ENCODE assay signal across 8 cellular contexts in the genomic region with DNA sequence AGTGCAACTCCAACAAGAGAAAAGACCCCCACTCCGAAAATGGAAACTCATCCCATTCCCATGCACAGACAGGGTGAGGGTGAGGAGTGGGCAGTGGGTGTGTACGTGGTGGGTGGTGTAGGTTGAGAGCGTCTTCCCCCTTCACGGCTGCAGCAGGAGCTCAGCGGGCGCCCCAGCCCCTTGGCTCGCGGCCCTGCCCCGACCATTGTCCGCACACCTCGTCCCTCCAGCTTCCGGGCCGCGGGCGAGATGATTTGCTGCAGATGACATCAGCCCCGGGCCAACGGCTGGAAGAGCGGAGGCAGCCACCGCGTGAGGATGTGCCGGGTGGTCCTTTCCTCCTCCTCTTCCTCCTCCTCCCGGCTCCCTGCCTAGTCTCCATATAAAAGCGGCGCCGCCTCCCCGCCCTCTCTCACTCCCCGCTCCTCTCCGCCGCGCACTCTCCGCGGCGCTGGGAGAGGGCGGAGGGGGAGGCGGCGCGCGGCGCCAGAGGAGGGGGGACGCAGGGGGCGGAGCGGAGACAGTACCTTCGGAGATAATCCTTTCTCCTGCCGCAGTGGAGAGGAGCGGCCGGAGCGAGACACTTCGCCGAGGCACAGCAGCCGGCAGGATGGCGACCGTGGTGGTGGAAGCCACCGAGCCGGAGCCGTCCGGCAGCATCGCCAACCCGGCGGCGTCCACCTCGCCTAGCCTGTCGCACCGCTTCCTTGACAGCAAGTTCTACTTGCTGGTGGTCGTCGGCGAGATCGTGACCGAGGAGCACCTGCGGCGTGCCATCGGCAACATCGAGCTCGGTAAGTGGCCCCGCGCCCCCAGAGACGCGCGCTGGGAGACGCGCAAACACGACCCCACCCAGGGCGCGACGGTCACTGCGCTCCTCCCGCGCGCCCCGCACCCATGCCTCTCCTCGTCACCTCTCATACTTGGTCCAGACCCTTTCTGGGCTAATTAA. TPM values are rescaled to one million over a fixed set of nuclear protein-coding genes. Genes with fewer than 3 reads are reported as not detected.
DNase-seq lines count a peak whose midpoint lies in the region; ATAC-seq, FAIRE-seq and TF ChIP-seq lines count a peak whose summit lies in the region.

A gene (plus strand): TSS at position 554 of the 952 bp plus-strand sequence. CDS start 57 bp downstream, at position 611.

- POLR2A ChIA-PET in OCI-LY7 (lab: Charles Lee) = no interaction called here

- no peak within 1 kb of the TSS for H2AFZ ChIP-seq in OCI-LY7 (ENCODE audit: low read length)

- H3K36me3 ChIP-seq in OCI-LY7 (ENCODE audit: insufficient read depth, low read length) (no peaks in the 10 kb centered on the region), kidney (ENCODE audit: control insufficient read depth in 1 of 2, insufficient read depth in 2 of 2, low read length in 2 of 2) (no peaks in the 10 kb centered on the region)

- ATAC-seq in HG03442 (IDR thresholded peaks at IDR 0.05; ENCODE audit: unreplicated experiment) (peak; percentile 22), GM18517 (IDR thresholded peaks at IDR 0.05; ENCODE audit: unreplicated experiment) (no peak)

- BruUV-seq in OCI-LY7 (replicated peaks; lab: Mats Ljungman, UMichigan) = no TSS peak

- no peaks in the 10 kb centered on the region for H3K9me2 ChIP-seq in OCI-LY7 (ENCODE audit: insufficient read depth, low read length)

- no peaks in the 10 kb centered on the region for H3K79me2 ChIP-seq in OCI-LY7 (ENCODE audit: insufficient read depth, low read depth, low read length)

- H3K9me3 ChIP-seq in OCI-LY7 (ENCODE audit: low read length) (no peaks in the 10 kb centered on the region), kidney (ENCODE audit: control insufficient read depth in 1 of 2, low read length in 2 of 2) (no peaks in the 10 kb centered on the region)

- peak within 1 kb of the TSS in 1 of 2 donors; percentile 55 for H3K9ac ChIP-seq in kidney (ENCODE audit: low read length in 2 of 2)

- no peaks in the 10 kb centered on the region for H3K4me1 ChIP-seq in OCI-LY7 (ENCODE audit: insufficient read depth, low read length, poor library complexity, severe bottlenecking)
- H3K4me1 ChIP-seq in kidney (ENCODE audit: control insufficient read depth in 1 of 2, insufficient read depth in 1 of 2, low read depth in 1 of 2, low read length in 2 of 2) = peaks cover 0 to 2% of the 10 kb centered on the region in 2 donors

- H3K4me3 ChIP-seq in OCI-LY7 (ENCODE audit: low read depth, low read length, poor library complexity, severe bottlenecking) = peak within 1 kb of the TSS; percentile 40
- peak within 1 kb of the TSS; percentile 62 to 69 for H3K4me3 ChIP-seq in kidney (ENCODE audit: low read length in 2 of 2)
- peak within 1 kb of the TSS; percentile 29 to 75 (median 56) for H3K4me3 ChIP-seq in skin epidermis

- CTCF ChIA-PET in OCI-LY7 (lab: Charles Lee; ENCODE audit: unreplicated experiment) = no interaction called here

- DNase-seq in DMS 273 (lab: John Stamatoyannopoulos, UW; ENCODE audit: unreplicated experiment) = peak; percentile 94
- no peak for DNase-seq in OCI-LY7 (ENCODE audit: low spot score)
- DNase-seq in dedifferentiated amniotic fluid mesenchymal stem cell (ENCODE audit: extremely low spot score) = peak; percentile 64
- DNase-seq in kidney = peak; percentile 86
- DNase-seq in middle frontal gyrus (ENCODE audit: extremely low spot score, low spot score) = no peak

- H3K27ac ChIP-seq in OCI-LY7 (ENCODE audit: low read depth, low read length, poor library complexity, severe bottlenecking) = no peak within 1 kb of the TSS
- H3K27ac ChIP-seq in kidney (ENCODE audit: low read depth in 2 of 2, low read length in 2 of 2) = no peak within 1 kb of the TSS
- peak within 1 kb of the TSS in 19 of 21 experiments; percentile 15 to 81 (median 68) for H3K27ac ChIP-seq in skin epidermis

- no peak for TF ChIP-seq CTCF in OCI-LY7 (conservative IDR thresholded peaks at IDR 0.05; ENCODE audit: low read length)
- no peak for TF ChIP-seq CTCF in kidney (IDR thresholded peaks at IDR 0.05; ENCODE audit: borderline replicate concordance, extremely low read depth, insufficient read depth)

- H4K20me1 ChIP-seq in OCI-LY7 (ENCODE audit: insufficient read depth, low read length) = no peaks in the 10 kb centered on the region

- H3K4me2 ChIP-seq in OCI-LY7 (ENCODE audit: low read length) = peak within 1 kb of the TSS; percentile 41; the same call in 1 of the 2 replicates

- intact Hi-C loops in OCI-LY7 (cut with micrococcal nuclease; ENCODE audit: unreplicated experiment) = no loop called here
- intact Hi-C loops in kidney (cut with DNase I) = no loop called here

- FAIRE-seq in kidney (lab: Jason Lieb, UNC) = no peak

RNA-seq across cellular contexts. Expression of the gene that starts here (rescaled TPM):
- total RNA-seq in OCI-LY7 (2014; rRNA removed; shearing (Covaris generic)) = not detected in 2 replicates
- total RNA-seq in OCI-LY7 (2022) = 0.06 TPM in 1 of 2 replicates, not detected in the other
- 57.0 TPM for total RNA-seq in kidney
- 3.6 TPM for polyA plus RNA-seq in kidney (ENCODE audit: insufficient read depth, low read depth, low replicate concordance)

Comparison
In these comparisons a context has a peak if more than half of its experiments do, and no peak if none do; other contexts are left out.
1. RNA of the gene that starts here (total RNA-seq): 57.0 TPM in kidney (single experiment); 0.06 TPM in OCI-LY7; every median in the first group is over 10 times any median in the second.
2. DNase-seq: peak in DMS 273 (single experiment), dedifferentiated amniotic fluid mesenchymal stem cell (single experiment) and kidney (single experiment); none in OCI-LY7 (single experiment) and middle frontal gyrus (single experiment).
3. H3K27ac ChIP-seq: peak in skin epidermis (19 of 21); none in OCI-LY7 (single experiment) and kidney (0 of 2).
4. Peak in every context shown above with its lines, with median percentiles within 50 percentile points of each other: H3K4me3 ChIP-seq.